Comparison of ENCODE assay signal across 8 cellular contexts in the genomic region with DNA sequence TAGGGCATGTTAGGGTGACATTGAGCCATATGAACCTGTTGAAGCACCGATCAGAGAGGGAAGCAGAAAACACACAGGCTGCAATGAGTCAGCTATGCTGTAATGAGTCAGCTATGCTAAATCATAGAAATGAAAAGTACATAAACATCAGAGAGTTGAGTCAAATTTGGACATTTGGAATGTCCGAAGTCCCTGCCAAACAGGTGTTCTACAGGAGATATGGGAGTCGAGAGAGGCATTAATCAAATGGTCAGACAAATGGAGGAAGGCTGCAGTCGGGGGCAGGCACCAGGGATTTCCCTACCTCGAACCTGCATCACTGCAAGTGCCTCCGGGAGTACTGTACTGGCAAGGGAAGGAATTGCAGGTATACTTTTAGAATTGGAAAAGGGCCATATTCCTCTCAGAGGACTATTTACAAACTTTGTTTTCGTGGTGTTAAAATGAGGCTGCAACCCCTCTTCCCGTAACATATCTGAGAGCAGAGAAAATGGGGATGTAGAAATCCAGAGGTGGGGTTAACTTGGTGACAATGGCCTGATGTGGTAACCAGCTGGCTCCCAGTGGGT. TPM values are rescaled to one million over a fixed set of nuclear protein-coding genes. Genes with fewer than 3 reads are reported as not detected.
DNase-seq lines count a peak whose midpoint lies in the region; ATAC-seq and TF ChIP-seq lines count a peak whose summit lies in the region.

No MANE protein-coding gene starts in this region.

- H3K27ac Mint-ChIP-seq in T-helper 17 cell (peak overlapping the region; percentile 89), nephron progenitor cell (no peak overlapping the region)

- peak overlapping the region; percentile 69 for H3K27ac ChIP-seq in hepatocyte

- H3K4me1 Mint-ChIP-seq in T-helper 17 cell (peaks cover 26% of the 10 kb centered on the region), nephron progenitor cell (peaks cover 11% of the 10 kb centered on the region)

- no peak overlapping the region for H3K4me2 ChIP-seq in hepatocyte

- TF ChIP-seq CTCF in hepatocyte (IDR thresholded peaks at IDR 0.05; ENCODE audit: poor library complexity), result no peak
- TF ChIP-seq CTCF in nephron progenitor cell (IDR thresholded peaks at IDR 0.05), result no peak

- peak; percentile 58 for ATAC-seq in GM19328 (IDR thresholded peaks at IDR 0.05; ENCODE audit: unreplicated experiment)
- peak; percentile 60 for ATAC-seq in HG03108 (IDR thresholded peaks at IDR 0.05; ENCODE audit: unreplicated experiment)
- peak; percentile 38 for ATAC-seq in T-helper 17 cell

- H3K79me2 ChIP-seq in hepatocyte, result no peaks in the 10 kb centered on the region

- H3K4me3 ChIP-seq in hepatocyte, result no peak overlapping the region

- H4K20me1 ChIP-seq in hepatocyte (ENCODE audit: insufficient read depth, poor library complexity, severe bottlenecking), result no peaks in the 10 kb centered on the region

- no peaks in the 10 kb centered on the region for H3K4me1 ChIP-seq in hepatocyte (ENCODE audit: insufficient read depth)

- no peaks in the 10 kb centered on the region for H3K9me2 ChIP-seq in hepatocyte (replicated peaks; ENCODE audit: insufficient read depth)

- no peaks in the 10 kb centered on the region for H3K36me3 ChIP-seq in hepatocyte (replicated peaks; ENCODE audit: insufficient read depth, low read depth)

- peak overlapping the region; percentile 88 for H3K4me3 Mint-ChIP-seq in T-helper 17 cell
- H3K4me3 Mint-ChIP-seq in nephron progenitor cell, result no peak overlapping the region

- peak overlapping the region; percentile 31 for H2AFZ ChIP-seq in hepatocyte

- H3K9me3 ChIP-seq in T-helper 17 cell (ENCODE audit: control insufficient read depth, low read length, poor library complexity, severe bottlenecking) (no peaks in the 10 kb centered on the region), hepatocyte (ENCODE audit: low read depth) (no peaks in the 10 kb centered on the region)

- H3K9me3 Mint-ChIP-seq in nephron progenitor cell, result no peaks in the 10 kb centered on the region

- 62% methylated on average over 8 of the region's 8 CpGs for WGBS in hepatocyte (ENCODE audit: low lambda C conversion rate, missing lambda C conversion rate)

- H3K27me3 ChIP-seq in hepatocyte, result no peaks in the 10 kb centered on the region

- H3K36me3 Mint-ChIP-seq in T-helper 17 cell (ENCODE audit: low read depth) (no peaks in the 10 kb centered on the region), nephron progenitor cell (ENCODE audit: low read depth) (no peaks in the 10 kb centered on the region)

- H3K27me3 Mint-ChIP-seq in T-helper 17 cell (no peaks in the 10 kb centered on the region), nephron progenitor cell (ENCODE audit: low read depth, poor library complexity) (peaks cover 12% of the 10 kb centered on the region)

- DNase-seq in COLO668 (lab: John Stamatoyannopoulos, UW; ENCODE audit: unreplicated experiment), result peak; percentile 31
- DNase-seq in T-helper 17 cell, result no peak
- no peak for DNase-seq in hepatocyte (ENCODE audit: low spot score)
- DNase-seq in nephron progenitor cell, result no peak
- no peak for DNase-seq in 8988T
- no peak for DNase-seq in hippocampal formation (lab: John Stamatoyannopoulos, UW)

RNA-seq across cellular contexts. Expression of a gene that starts 8.8 kb away (rescaled TPM):
- total RNA-seq in T-helper 17 cell (100 to 1,000 TPM; 154 to 177 TPM), hepatocyte (25.5 and 27.9 TPM in 2 replicates)
- 20.4 and 23.8 TPM in 2 replicates for polyA plus RNA-seq in hepatocyte
